Comparison of ENCODE assay signal across 24 cellular contexts in the genomic region with DNA sequence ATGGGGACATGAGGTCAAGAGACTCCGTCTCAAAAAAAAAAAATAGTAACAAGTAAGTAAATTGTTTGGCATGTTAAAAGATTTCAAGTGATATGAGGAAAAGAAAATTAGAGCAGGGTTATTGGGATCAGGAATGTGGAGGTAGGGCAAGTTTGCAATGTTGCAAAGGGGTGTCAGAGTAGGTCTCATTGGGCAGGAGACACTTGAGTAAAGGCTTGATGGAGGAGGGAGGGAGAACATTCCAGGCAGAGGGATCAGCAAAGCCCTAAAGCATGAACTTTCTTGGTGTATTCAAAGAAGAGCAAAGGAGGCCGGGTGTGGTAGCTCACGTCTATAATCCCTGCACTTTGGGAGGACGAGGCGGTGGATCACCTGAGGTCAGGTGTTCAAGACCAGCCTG.
"Had no signal": no experiment of that assay in that cellular context is flagged by ENCODE, and none has a peak within 500 bp of the region (broad histone marks: within the 10 kb centered on the region; RNA-seq: fewer than 3 reads in every experiment).

No MANE protein-coding gene starts in this region.

- DNase-seq: naive thymus-derived CD8-positive, alpha-beta T cell; occipital lobe; ovary; posterior cingulate gyrus; psoas muscle; right cardiac atrium; right lobe of liver; sigmoid colon; small intestine; stimulated activated CD4-positive, alpha-beta T cell treated with anti-CD3 and anti-CD28 coated beads, Interleukin-15, amount 100 ng/mL, for 24 hours; stimulated activated CD4-positive, alpha-beta T cell treated with anti-CD3 and anti-CD28 coated beads, Interleukin-2, amount 100 ng/mL, for 24 hours; stimulated activated CD4-positive, alpha-beta T cell treated with anti-CD3 and anti-CD28 coated beads, Interleukin-2, amount 100 ng/mL, for 48 hours; stimulated activated CD4-positive, alpha-beta T cell treated with anti-CD3 and anti-CD28 coated beads, Interleukin-4, amount 100 ng/mL, for 24 hours; stimulated activated naive B cell treated with anti-CD40 and anti-IgM and Interleukin-4, amounts not matched to agents 10 μg/mL and 1 μg/mL and 100 μg/mL, for 72 hours; stimulated activated naive CD4-positive, alpha-beta T cell treated with Interleukin-2 at 50 U/mL for 16 hours; stomach; trophoblast cell had no signal

- H3K27ac ChIP-seq: neural progenitor cell, ovary, parathyroid adenoma, psoas muscle, right lobe of liver, sigmoid colon, stomach, thoracic aorta, thyroid gland, tibial nerve, vagina had no signal

- H3K9ac ChIP-seq: neural progenitor cell, parathyroid adenoma had no signal

- H3K4me1 ChIP-seq: neural progenitor cell, parathyroid adenoma, psoas muscle, right lobe of liver, sigmoid colon, stomach, thyroid gland, tibial nerve, vagina had no signal

- H3K9me3 ChIP-seq: ovary, psoas muscle, right lobe of liver, sigmoid colon, stomach, thoracic aorta, thyroid gland, tibial nerve, vagina had no signal

- H3K4me3 ChIP-seq: neural progenitor cell, ovary, psoas muscle, right lobe of liver, sigmoid colon, stomach, thoracic aorta, thyroid gland, tibial nerve, vagina had no signal

- H3K36me3 ChIP-seq: neural progenitor cell, ovary, right lobe of liver, sigmoid colon, stomach, thoracic aorta, thyroid gland, tibial nerve, vagina had no signal

- H3K27me3 ChIP-seq: neural progenitor cell, ovary, right lobe of liver, sigmoid colon, thyroid gland, tibial nerve, vagina had no signal

- ATAC-seq: naive thymus-derived CD8-positive, alpha-beta T cell; psoas muscle; right cardiac atrium; right lobe of liver; stimulated activated effector memory CD8-positive, alpha-beta T cell treated with anti-CD3 and anti-CD28 coated beads, Interleukin-12 subunit alpha, Interleukin-12 subunit beta, amount 100 ng/mL, for 72 hours; stimulated activated naive B cell treated with anti-CD40 and anti-IgM and Interleukin-4, amounts not matched to agents 10 μg/mL and 1 μg/mL and 100 μg/mL, for 72 hours had no signal

- H3K4me2 ChIP-seq: neural progenitor cell had no signal

- H3K79me2 ChIP-seq: parathyroid adenoma had no signal
